In the genomic region with DNA sequence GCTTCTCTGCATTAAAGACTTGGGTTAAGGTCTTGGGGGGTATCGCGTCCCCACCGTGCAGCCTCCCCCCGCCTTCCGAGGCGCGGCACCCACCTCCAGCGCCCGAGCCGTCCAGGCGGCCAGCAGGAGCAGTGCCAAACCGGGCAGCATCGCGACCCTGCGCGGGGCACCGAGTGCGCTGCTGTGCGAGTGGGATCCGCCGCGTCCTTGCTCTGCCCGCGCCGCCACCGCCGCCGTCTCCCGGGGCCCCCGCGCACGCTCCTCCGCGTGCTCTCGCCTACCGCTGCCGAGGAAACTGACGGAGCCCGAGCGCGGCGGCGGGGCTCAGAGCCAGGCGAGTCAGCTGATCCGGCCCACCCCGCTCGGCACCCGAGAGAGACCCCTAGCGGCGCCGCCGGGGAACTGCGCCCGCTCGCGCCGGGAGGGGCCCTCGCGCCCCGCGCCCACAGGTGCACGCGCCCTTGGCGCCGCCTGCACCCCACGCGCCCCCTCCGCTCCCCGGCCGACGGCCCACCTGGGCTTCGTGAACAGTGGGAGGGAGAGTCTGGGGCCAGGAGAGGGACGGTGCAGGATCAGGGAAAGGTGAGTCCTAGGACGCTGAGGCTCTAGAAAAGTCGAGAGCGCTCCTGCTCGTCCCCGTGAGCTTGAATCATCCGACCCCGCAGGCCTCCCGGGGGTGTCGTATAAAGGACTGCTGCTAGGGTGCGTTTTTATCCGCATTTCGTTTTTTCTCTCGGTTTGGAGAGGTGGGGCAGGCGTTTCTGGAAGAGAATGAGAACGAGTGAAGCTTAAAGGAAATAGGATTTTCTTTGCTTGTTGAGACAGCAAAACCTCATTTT, we compare ENCODE assay signal across 7 cellular contexts. TPM values are rescaled to one million over a fixed set of nuclear protein-coding genes. Genes with fewer than 3 reads are reported as not detected.
DNase-seq lines count a peak whose midpoint lies in the region; ATAC-seq and TF ChIP-seq lines count a peak whose summit lies in the region.

APP (minus strand) TSS at position 300 of the 839 bp plus-strand sequence; CDS start at position 150, 150 bp downstream.

- H3K4me3 ChIP-seq in WI38 (ENCODE audit: low read depth, low read length), result peak within 1 kb of the TSS; percentile 92
- H3K4me3 ChIP-seq in mammary epithelial cell (replicated peaks in 1 of 3; ENCODE audit: insufficient read depth in 1 of 3, low read depth in 2 of 3, low read length in 3 of 3), result peak within 1 kb of the TSS; percentile 81 to 99 (median 94)
- peak within 1 kb of the TSS; percentile 91 for H3K4me3 ChIP-seq in smooth muscle cell

- intact Hi-C loops in mammary epithelial cell (cut with micrococcal nuclease), result loop anchor here (1.0 to 5.0 kb wide), 5 partner anchors 28 to 546 kb away; no protein-coding TSS in a partner anchor

- H3K9me3 ChIP-seq in mammary epithelial cell (replicated peaks; ENCODE audit: insufficient read depth, low read length) (no peaks in the 10 kb centered on the region), smooth muscle cell (replicated peaks; ENCODE audit: low read depth) (no peaks in the 10 kb centered on the region)

- H3K27me3 ChIP-seq in mammary epithelial cell (ENCODE audit: insufficient read depth, low read length) (no peaks in the 10 kb centered on the region), smooth muscle cell (ENCODE audit: low read depth) (no peaks in the 10 kb centered on the region)

- H2AFZ ChIP-seq in mammary epithelial cell (ENCODE audit: low read depth, low read length) (peak within 1 kb of the TSS; percentile 97), smooth muscle cell (ENCODE audit: low read depth) (peak within 1 kb of the TSS; percentile 73)

- dilution Hi-C loops in mammary epithelial cell (cut with HindIII; ENCODE audit: low sequenced_read_pairs), result no loop called here

- H3K4me1 ChIP-seq in mammary epithelial cell (ENCODE audit: insufficient read depth, low read length) (peaks cover 31% of the 10 kb centered on the region), smooth muscle cell (ENCODE audit: low read depth) (peaks cover 31% of the 10 kb centered on the region)

- H3K36me3 ChIP-seq in mammary epithelial cell (ENCODE audit: insufficient read depth, low read length) (peaks cover 5% of the 10 kb centered on the region), smooth muscle cell (ENCODE audit: low read depth) (no peaks in the 10 kb centered on the region)

- peak; percentile 48 for ATAC-seq in GM18499 (IDR thresholded peaks at IDR 0.05; ENCODE audit: insufficient read depth, unreplicated experiment)
- ATAC-seq in HG02852 (IDR thresholded peaks at IDR 0.05; ENCODE audit: unreplicated experiment), result peak; percentile 87

- WGBS in mammary epithelial cell (ENCODE audit: low coverage, missing lambda C conversion rate), result 3% methylated on average over 7 of the region's 88 CpGs
- under 1% methylated on average over 72 of the region's 88 CpGs for WGBS in smooth muscle cell (ENCODE audit: low lambda C conversion rate)

- H3K4me2 ChIP-seq in mammary epithelial cell (ENCODE audit: insufficient read depth, low read depth, low read length), result peak within 1 kb of the TSS; percentile 86
- peak within 1 kb of the TSS; percentile 86 for H3K4me2 ChIP-seq in smooth muscle cell

- H3K27ac ChIP-seq in mammary epithelial cell (ENCODE audit: insufficient read depth, low read depth, low read length), result peak within 1 kb of the TSS; percentile 85
- H3K27ac ChIP-seq in smooth muscle cell (ENCODE audit: low read depth), result peak within 1 kb of the TSS; percentile 65

- CTCF ChIA-PET in mammary epithelial cell (lab: Charles Lee; ENCODE audit: low non-redundant PET), result interaction anchor here (0.6 kb wide), 1 partner anchor 85 kb away, joined by 8 read pairs; no protein-coding TSS in a partner anchor

- no peaks in the 10 kb centered on the region for H3F3A ChIP-seq in smooth muscle cell (ENCODE audit: low read depth)

- H3K9ac ChIP-seq in mammary epithelial cell (ENCODE audit: insufficient read depth, low read length) (peak within 1 kb of the TSS; percentile 93), smooth muscle cell (ENCODE audit: low read depth) (peak within 1 kb of the TSS; percentile 87)

- TSS peak; percentile 7 for BruUV-seq in mammary epithelial cell (replicated peaks; lab: Mats Ljungman, UMichigan)

- peak; percentile 89 for DNase-seq in NCI-H1694 treated with DMSO at 0.1 percent for 48 hours (lab: John Stamatoyannopoulos, UW)
- DNase-seq in mammary epithelial cell, result peak; percentile 77
- peak; percentile 93 for DNase-seq in iPS-NIHi7 (ENCODE audit: extremely low spot score)
- DNase-seq in smooth muscle cell (lab: John Stamatoyannopoulos, UW; ENCODE audit: unreplicated experiment), result peak; percentile 67

- H4K20me1 ChIP-seq in mammary epithelial cell (ENCODE audit: insufficient read depth, low read length), result peaks cover 18% of the 10 kb centered on the region
- H4K20me1 ChIP-seq in smooth muscle cell (ENCODE audit: low read depth), result peaks cover 33% of the 10 kb centered on the region

- TF ChIP-seq CTCF in WI38 (IDR thresholded peaks at IDR 0.05; ENCODE audit: low read depth, low read length) (peak; percentile 59), mammary epithelial cell (conservative IDR thresholded peaks at IDR 0.05 in 1 of 2, IDR thresholded peaks at IDR 0.05 in 1 of 2; ENCODE audit: extremely low read depth in 1 of 2, insufficient read depth in 1 of 2, low read depth in 1 of 2, low read length in 2 of 2) (peak; percentile 59 to 71), smooth muscle cell (IDR thresholded peaks at IDR 0.05; ENCODE audit: borderline replicate concordance, insufficient read depth, poor library complexity, severe bottlenecking) (peak; percentile 96)

- in situ Hi-C loops in mammary epithelial cell (cut with MboI; ENCODE audit: low sequenced_read_pairs in 2 of 2), result loop anchor here in 1 of 2 donors (25.0 kb wide), 1 partner anchor 542 kb away; no protein-coding TSS in a partner anchor

- H3K79me2 ChIP-seq in mammary epithelial cell (ENCODE audit: insufficient read depth, low read length) (peaks cover 49% of the 10 kb centered on the region), smooth muscle cell (ENCODE audit: low read depth) (peaks cover 47% of the 10 kb centered on the region)

RNA-seq across cellular contexts. Expression of gene APP, which starts in this region (rescaled TPM):
- 1,000 to 10,000 TPM; 1,070 to 1,289 TPM for total RNA-seq in mammary epithelial cell
- 1,292 TPM for polyA plus RNA-seq in mammary epithelial cell
- 830 TPM for polyA minus RNA-seq in mammary epithelial cell
- total RNA-seq in smooth muscle cell, result 431 and 459 TPM in 2 replicates
- 61.6 and 65.3 TPM in 2 replicates for polyA plus RNA-seq in smooth muscle cell

Comparison
In these comparisons a context has a peak if more than half of its experiments do, and no peak if none do; other contexts are left out.
1. Peak in every context shown above with its lines: DNase-seq, ATAC-seq, H3K4me3 ChIP-seq and H3K27ac ChIP-seq.
2. RNA of gene APP (polyA plus RNA-seq): 1,292 TPM in mammary epithelial cell (single experiment); 61.6 to 65.3 TPM in smooth muscle cell; every median in the first group is over 10 times any median in the second.